ENCODE assay signal across 23 cellular contexts in the genomic region with DNA sequence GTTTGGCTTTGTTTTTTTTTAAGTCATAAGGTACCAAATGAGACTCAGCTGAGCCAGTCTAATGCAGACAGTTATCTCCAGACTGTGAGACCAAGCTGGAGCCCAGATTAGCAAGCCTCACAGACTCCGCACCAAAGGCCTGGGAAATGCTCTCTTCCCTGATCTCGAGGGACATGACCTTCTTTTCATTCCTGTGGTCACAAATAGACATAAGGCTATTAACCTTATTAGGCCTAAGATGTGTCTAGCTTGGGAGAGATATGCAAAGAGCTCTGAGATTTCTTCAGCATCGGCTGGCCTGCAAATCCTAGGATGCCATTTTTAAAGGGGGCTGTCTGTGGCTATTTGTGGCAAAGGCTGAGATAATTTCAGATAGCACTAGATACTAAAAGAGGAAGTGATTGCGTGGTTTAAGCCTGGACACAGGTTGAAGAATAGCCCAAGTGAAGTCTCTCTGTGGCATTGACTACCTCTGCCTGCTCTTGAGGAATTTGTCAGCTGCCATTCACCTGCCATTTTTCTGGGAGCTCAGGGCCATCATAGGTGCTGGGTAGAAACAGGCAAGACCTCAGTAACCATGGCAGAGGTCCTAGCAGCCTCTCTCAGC.
DNase-seq lines count a peak whose midpoint lies in the region; ATAC-seq, FAIRE-seq and TF ChIP-seq lines count a peak whose summit lies in the region.
"Had no signal": no experiment of that assay in that cellular context is flagged by ENCODE, and none has a peak within 500 bp of the region (broad histone marks: within the 10 kb centered on the region; RNA-seq: fewer than 3 reads in every experiment).

No MANE protein-coding gene starts in this region.

- ATAC-seq in right lobe of liver, result no peak
- no peak; the same call in 2 of the 3 replicates for ATAC-seq in GM12878
- ATAC-seq in right cardiac atrium, result peak in 1 of 2 donors; percentile 41
- no peak for ATAC-seq in GM18520 (IDR thresholded peaks at IDR 0.05; ENCODE audit: unreplicated experiment)
- ATAC-seq: activated CD8-positive, alpha-beta T cell treated with anti-CD3 and anti-CD28 coated beads for 36 hours; activated T-cell treated with anti-CD3 and anti-CD28 coated beads, Interleukin-2, amount 50 U/mL, for 72 hours; HepG2 had no signal

- TF ChIP-seq CTCF in liver (IDR thresholded peaks at IDR 0.05; ENCODE audit: low read depth, low read length, missing input control) (no peak), right lobe of liver (IDR thresholded peaks at IDR 0.05) (no peak), GM12878 (IDR thresholded peaks at IDR 0.05 in 2 of 3, conservative IDR thresholded peaks at IDR 0.05 in 1 of 3; ENCODE audit: control insufficient read depth in 2 of 3, extremely low read depth in 1 of 3, insufficient read depth in 1 of 3, low read depth in 3 of 3, low read length in 3 of 3) (no peak), Peyer's patch (IDR thresholded peaks at IDR 0.05) (no peak)

- in situ Hi-C loops in GM12878 (cut with MboI), result no loop called here

- FAIRE-seq in GM12878 (lab: Jason Lieb, UNC), result no peak
- FAIRE-seq: frontal cortex, HepG2 had no signal

- H2AFZ ChIP-seq in GM12878 (ENCODE audit: control insufficient read depth, low read depth, low read length), result no peak overlapping the region

- intact Hi-C loops in right lobe of liver (cut with DNase I) (no loop called here), GM12878 (cut with micrococcal nuclease; ENCODE audit: unreplicated experiment) (no loop called here), right cardiac atrium (cut with DNase I) (loop anchor here in 1 of 4 donors (10.0 kb wide), 1 partner anchor 296 kb away; no protein-coding TSS in a partner anchor)

- H3K36me3 ChIP-seq in liver (ENCODE audit: control insufficient read depth in 4 of 4, insufficient read depth in 3 of 4, low read depth in 1 of 4, low read length in 3 of 4) (no peaks in the 10 kb centered on the region), right lobe of liver (no peaks in the 10 kb centered on the region), GM12878 (ENCODE audit: control insufficient read depth in 2 of 2, insufficient read depth in 2 of 2, low read length in 1 of 2) (no peaks in the 10 kb centered on the region), Peyer's patch (no peaks in the 10 kb centered on the region)
- H3K36me3 ChIP-seq: lower lobe of right lung, prostate gland, stomach had no signal

- H3K4me1 ChIP-seq in liver (ENCODE audit: control insufficient read depth in 4 of 4, insufficient read depth in 4 of 4, low read length in 3 of 4), result no peaks in the 10 kb centered on the region
- H3K4me1 ChIP-seq in right lobe of liver, result no peaks in the 10 kb centered on the region
- H3K4me1 ChIP-seq in GM12878 (ENCODE audit: control insufficient read depth, insufficient read depth, low read length), result no peaks in the 10 kb centered on the region
- peaks cover 3% of the 10 kb centered on the region for H3K4me1 ChIP-seq in right cardiac atrium (ENCODE audit: control insufficient read depth, insufficient read depth, low read length)
- H3K4me1 ChIP-seq in Peyer's patch, result no peaks in the 10 kb centered on the region
- H3K4me1 ChIP-seq: lower lobe of right lung, prostate gland, stomach had no signal

- SMC1A ChIA-PET in GM12878 (lab: Charles Lee; ENCODE audit: uncharacterized antibody, unreplicated experiment), result no interaction called here

- WGBS in liver, result 74% methylated on average over 4 of the region's 4 CpGs
- 65% methylated on average over 4 of the region's 4 CpGs for WGBS in right lobe of liver (ENCODE audit: insufficient coverage, low coverage, low lambda C conversion rate, missing lambda C conversion rate)
- 19% methylated on average over 4 of the region's 4 CpGs for WGBS in GM12878 (ENCODE audit: insufficient coverage, insufficient replicate concordance, low lambda C conversion rate, missing lambda C conversion rate)
- 40% methylated on average over 4 of the region's 4 CpGs for WGBS in right cardiac atrium

- H3K27me3 ChIP-seq in liver (ENCODE audit: control insufficient read depth in 4 of 4, insufficient read depth in 4 of 4, low read length in 3 of 4), result peaks cover 0 to 2% (median 0%) of the 10 kb centered on the region in 4 donors
- no peaks in the 10 kb centered on the region for H3K27me3 ChIP-seq in right lobe of liver
- H3K27me3 ChIP-seq in GM12878 (replicated peaks in 1 of 2; ENCODE audit: control insufficient read depth in 2 of 2, insufficient read depth in 2 of 2, low read length in 1 of 2), result no peaks in the 10 kb centered on the region
- no peaks in the 10 kb centered on the region for H3K27me3 ChIP-seq in right cardiac atrium (ENCODE audit: control insufficient read depth, insufficient read depth)
- no peaks in the 10 kb centered on the region for H3K27me3 ChIP-seq in Peyer's patch
- H3K27me3 ChIP-seq: stomach had no signal

- no peak overlapping the region for H3K4me2 ChIP-seq in GM12878 (ENCODE audit: control insufficient read depth, insufficient read depth)

- TF ChIP-seq POLR2A in right lobe of liver (IDR thresholded peaks at IDR 0.05), result no peak
- no peak for TF ChIP-seq POLR2A in GM12878 (IDR thresholded peaks at IDR 0.05; ENCODE audit: low read depth, low read length)
- TF ChIP-seq POLR2A in Peyer's patch (IDR thresholded peaks at IDR 0.05), result no peak

- POLR2A ChIA-PET in GM12878 (lab: Charles Lee), result no interaction called here

- no peak for TF ChIP-seq RAD21 in liver (IDR thresholded peaks at IDR 0.05)
- TF ChIP-seq RAD21 in GM12878 (IDR thresholded peaks at IDR 0.05; ENCODE audit: insufficient read depth, low read depth, low read length), result no peak

- no peak overlapping the region for H3K4me3 ChIP-seq in liver (ENCODE audit: low read depth in 1 of 3, low read length in 3 of 3)
- H3K4me3 ChIP-seq in right lobe of liver, result no peak overlapping the region
- no peak overlapping the region for H3K4me3 ChIP-seq in GM12878
- no peak overlapping the region for H3K4me3 ChIP-seq in right cardiac atrium (ENCODE audit: low read length)
- H3K4me3 ChIP-seq in Peyer's patch, result no peak overlapping the region
- H3K4me3 ChIP-seq: lower lobe of right lung, prostate gland, stomach had no signal

- TF ChIP-seq EP300 in GM12878 (IDR thresholded peaks at IDR 0.05; ENCODE audit: borderline replicate concordance in 1 of 2, control insufficient read depth in 1 of 2, low read depth in 2 of 2, low read length in 2 of 2), result no peak

- peaks cover 0 to 1% (median 0%) of the 10 kb centered on the region in 4 donors for H3K9me3 ChIP-seq in liver (ENCODE audit: control insufficient read depth in 4 of 4, low read length in 3 of 4)
- no peaks in the 10 kb centered on the region for H3K9me3 ChIP-seq in right lobe of liver
- no peaks in the 10 kb centered on the region; the same call in 2 of the 3 replicates for H3K9me3 ChIP-seq in GM12878 (replicated peaks; ENCODE audit: control insufficient read depth, insufficient read depth, low read length)
- H3K9me3 ChIP-seq in right cardiac atrium (ENCODE audit: control insufficient read depth, low read length), result no peaks in the 10 kb centered on the region
- H3K9me3 ChIP-seq in Peyer's patch, result no peaks in the 10 kb centered on the region
- H3K9me3 ChIP-seq: lower lobe of right lung, prostate gland, stomach had no signal

- no peak for DNase-seq in right lobe of liver
- no peak for DNase-seq in GM12878 (ENCODE audit: low read depth, low spot score)
- no peak for DNase-seq in right cardiac atrium
- DNase-seq in OCI-M2 (lab: John Stamatoyannopoulos, UW; ENCODE audit: unreplicated experiment), result no peak
- DNase-seq in pons (ENCODE audit: low spot score), result no peak
- DNase-seq in Peyer's patch, result no peak
- DNase-seq: ACHN; activated CD8-positive, alpha-beta T cell treated with anti-CD3 and anti-CD28 coated beads for 36 hours; activated naive CD8-positive, alpha-beta T cell treated with anti-CD3 and anti-CD28 coated beads, Interleukin-2, amount 10 ng/mL, durations not matched to agents 7 days and 5 days; activated T-cell treated with anti-CD3 and anti-CD28 coated beads, Interleukin-2, amount 50 U/mL, for 72 hours; CD4-positive, alpha-beta memory T cell; central memory CD4-positive, alpha-beta T cell; DND-41; endodermal cell; lower lobe of right lung; stomach; SW 1271 had no signal

- RAD21 ChIA-PET in GM12878 (lab: Charles Lee; ENCODE audit: unreplicated experiment), result no interaction called here

- no peaks in the 10 kb centered on the region for H4K20me1 ChIP-seq in GM12878 (ENCODE audit: control insufficient read depth, insufficient read depth)

- BruUV-seq in GM12878 (replicated peaks; lab: Mats Ljungman, UMichigan), result no TSS peak

- H3K79me2 ChIP-seq in GM12878 (ENCODE audit: control insufficient read depth, insufficient read depth, low read length), result no peaks in the 10 kb centered on the region

- H3K27ac ChIP-seq in liver (ENCODE audit: low read depth in 1 of 2, low read length in 2 of 2), result no peak overlapping the region
- H3K27ac ChIP-seq in right lobe of liver, result no peak overlapping the region
- no peak overlapping the region for H3K27ac ChIP-seq in GM12878 (ENCODE audit: control insufficient read depth, insufficient read depth)
- H3K27ac ChIP-seq in right cardiac atrium (ENCODE audit: low read length), result peak overlapping the region; percentile 82
- H3K27ac ChIP-seq in Peyer's patch, result peak overlapping the region in 1 of 4 donors; percentile 30
- H3K27ac ChIP-seq: lower lobe of right lung, prostate gland, stomach, VCaP had no signal

- H3K9ac ChIP-seq in liver (ENCODE audit: low read depth in 1 of 2, low read length in 2 of 2), result no peak overlapping the region
- H3K9ac ChIP-seq in GM12878 (ENCODE audit: control insufficient read depth, insufficient read depth, low read length), result no peak overlapping the region

- CTCF ChIA-PET in GM12878 (lab: Yijun Ruan, JAX), result no interaction called here

TF ChIP-seq in liver, 16 proteins besides CTCF, POLR2A, EP300 and RAD21:
- no peak for TF ChIP-seq SP1 (IDR thresholded peaks at IDR 0.05)
- peak in 1 of 2 donors; percentile 30 for TF ChIP-seq RXRA (IDR thresholded peaks at IDR 0.05)
- TF ChIP-seq NR2F2 (IDR thresholded peaks at IDR 0.05), result peak; percentile 60

TF ChIP-seq in GM12878, 131 proteins besides CTCF, POLR2A, EP300 and RAD21 (continues in another document):
- TF ChIP-seq BRCA1 (IDR thresholded peaks at IDR 0.05; ENCODE audit: low read depth, low read length) (no peak), SPI1 (IDR thresholded peaks at IDR 0.05; ENCODE audit: borderline replicate concordance, insufficient read depth, low read depth, low read length) (peak; percentile 51; the same call in 1 of the 2 replicates), PAX5 (IDR thresholded peaks at IDR 0.05; ENCODE audit: borderline replicate concordance, low read depth, low read length) (no peak), CREB1 (IDR thresholded peaks at IDR 0.05; ENCODE audit: low read depth) (no peak), ESRRA (IDR thresholded peaks at IDR 0.05; ENCODE audit: low read length) (no peak), ZBED1 (IDR thresholded peaks at IDR 0.05; ENCODE audit: borderline replicate concordance) (no peak)
